In genomic region chr15:43534897-43535296, GRCh38 we compare ENCODE assay signal across 19 cellular contexts. TPM values are rescaled to one million over a fixed set of nuclear protein-coding genes. Genes with fewer than 3 reads are reported as not detected.
DNase-seq lines count a peak whose midpoint lies in the region; ATAC-seq, FAIRE-seq and TF ChIP-seq lines count a peak whose summit lies in the region.
"Had no signal": no experiment of that assay in that cellular context is flagged by ENCODE, and none has a peak within 500 bp of the region (broad histone marks: within the 10 kb centered on the region; RNA-seq: fewer than 3 reads in every experiment).

No MANE protein-coding gene starts in this region.

- WGBS in trophoblast cell (ENCODE audit: extremely low coverage, insufficient coverage, insufficient read length), result no CpG with 5 or more reads among the region's 3 CpGs

- CTCF ChIA-PET in PC-3 (lab: Charles Lee), result no interaction called here

- H3K23ac ChIP-seq in trophoblast cell (ENCODE audit: low read length), result no peak overlapping the region

- no peaks in the 10 kb centered on the region for H3K9me2 ChIP-seq in PC-3 (replicated peaks; ENCODE audit: low read length)

- no TSS peak for BruUV-seq in PC-3 (replicated peaks; lab: Mats Ljungman, UMichigan)

- no peak overlapping the region for H4K91ac ChIP-seq in trophoblast cell (ENCODE audit: low read depth, low read length)

- peak; percentile 79 for DNase-seq in RCC 7860 (ENCODE audit: low spot score)
- no peak for DNase-seq in trophoblast cell
- DNase-seq in DMS53 treated with DMSO at 0.1 percent for 48 hours (lab: John Stamatoyannopoulos, UW; ENCODE audit: unreplicated experiment), result no peak
- no peak for DNase-seq in stimulated activated CD4-positive, alpha-beta T cell treated with anti-CD3 and anti-CD28 coated beads, Interleukin-1b, Interleukin-23, amount 100 ng/mL, for 48 hours
- no peak for DNase-seq in PC-3
- DNase-seq: AML-193; C1 segment of cervical spinal cord; CD4-positive, alpha-beta T cell; DMS79 treated with DMSO at 0.1 percent for 48 hours; EL had no signal

- H3K27ac ChIP-seq in BLaER1 treated with 17β-estradiol and CSF1 and Interleukin-3, amounts not matched to agents 10 nM and 100 nM, result 0 out of 22 replicates have a peak overlapping the region, but pooled peaks of 1 of the 11 experiments have one; percentile 9
- H3K27ac ChIP-seq in trophoblast cell (ENCODE audit: low read depth, low read length) (no peak overlapping the region), PC-3 (ENCODE audit: low read length) (no peak overlapping the region)
- H3K27ac ChIP-seq: A549, HL-60 had no signal

- POLR2A ChIA-PET in PC-3 (lab: Charles Lee; ENCODE audit: unreplicated experiment), result no interaction called here

- H3K4me1 ChIP-seq in BLaER1 treated with 17β-estradiol and CSF1 and Interleukin-3, amounts not matched to agents 10 nM and 100 nM, result peaks cover 0 to 11% (median 8%) of the 10 kb centered on the region in 10 experiments; a peak in 12 of 20 replicates
- H3K4me1 ChIP-seq in trophoblast cell (ENCODE audit: control insufficient read depth in 1 of 2, insufficient read depth in 2 of 2, low read length in 2 of 2) (no peaks in the 10 kb centered on the region), PC-3 (ENCODE audit: insufficient read depth, low read length) (no peaks in the 10 kb centered on the region)
- H3K4me1 ChIP-seq: A549, HAP-1 had no signal

- H3K79me2 ChIP-seq in trophoblast cell (ENCODE audit: control insufficient read depth, insufficient read depth, low read length, poor library complexity) (no peaks in the 10 kb centered on the region), PC-3 (ENCODE audit: low read length) (no peaks in the 10 kb centered on the region)

- peak overlapping the region in 7 of 11 experiments; percentile 20 to 59 (median 42); a peak in 12 of 22 replicates for H3K4me2 ChIP-seq in BLaER1 treated with 17β-estradiol and CSF1 and Interleukin-3, amounts not matched to agents 10 nM and 100 nM
- H3K4me2 ChIP-seq in trophoblast cell (ENCODE audit: low read length), result no peak overlapping the region
- H3K4me2 ChIP-seq in PC-3 (ENCODE audit: low read length), result no peak overlapping the region
- H3K4me2 ChIP-seq: A549 had no signal

- ATAC-seq in HG03571 (IDR thresholded peaks at IDR 0.05; ENCODE audit: unreplicated experiment) (no peak), PC-3 (no peak)
- ATAC-seq: A549, K562 had no signal

- H2AFZ ChIP-seq in trophoblast cell (ENCODE audit: insufficient read depth, low read length, poor library complexity), result no peak overlapping the region
- no peak overlapping the region for H2AFZ ChIP-seq in PC-3 (ENCODE audit: low read length)

- H4K20me1 ChIP-seq in BLaER1 treated with 17β-estradiol and CSF1 and Interleukin-3, amounts not matched to agents 10 nM and 100 nM, result no peaks in the 10 kb centered on the region; a peak in 1 of 22 replicates
- H4K20me1 ChIP-seq in PC-3 (ENCODE audit: low read length), result no peaks in the 10 kb centered on the region

- FAIRE-seq in RCC 7860 (lab: Jason Lieb, UNC), result peak; percentile 79
- FAIRE-seq: A549, G401.6, GM12891, H1, K562 had no signal

- no peak overlapping the region for H2BK12ac ChIP-seq in trophoblast cell (ENCODE audit: low read length)

- no peak overlapping the region for H3K4ac ChIP-seq in trophoblast cell (ENCODE audit: low read depth, low read length)

- no peak overlapping the region for H2AK5ac ChIP-seq in trophoblast cell (ENCODE audit: low read length)

- H3K27me3 ChIP-seq in BLaER1 treated with 17β-estradiol and CSF1 and Interleukin-3, amounts not matched to agents 10 nM and 100 nM, result no peaks in the 10 kb centered on the region
- no peaks in the 10 kb centered on the region for H3K27me3 ChIP-seq in trophoblast cell (ENCODE audit: insufficient read depth, low read length)
- H3K27me3 ChIP-seq in PC-3 (ENCODE audit: low read length), result no peaks in the 10 kb centered on the region

- intact Hi-C loops in PC-3 (cut with micrococcal nuclease), result no loop called here

- peaks cover 25 to 68% (median 40%) of the 10 kb centered on the region in 11 experiments; a peak in 21 of 22 replicates for H3K36me3 ChIP-seq in BLaER1 treated with 17β-estradiol and CSF1 and Interleukin-3, amounts not matched to agents 10 nM and 100 nM
- H3K36me3 ChIP-seq in trophoblast cell (ENCODE audit: control insufficient read depth in 1 of 2, insufficient read depth in 2 of 2, low read length in 2 of 2) (peaks cover 3 to 8% of the 10 kb centered on the region in 2 experiments), PC-3 (ENCODE audit: low read depth, low read length) (peaks cover 12% of the 10 kb centered on the region; the same call in 1 of the 2 replicates)

- H3K9ac ChIP-seq in BLaER1 treated with 17β-estradiol and CSF1 and Interleukin-3, amounts not matched to agents 10 nM and 100 nM, result no peak overlapping the region
- no peak overlapping the region for H3K9ac ChIP-seq in trophoblast cell (ENCODE audit: low read length)
- H3K9ac ChIP-seq in PC-3 (ENCODE audit: low read length), result no peak overlapping the region

- no peak overlapping the region for H3K4me3 ChIP-seq in BLaER1 treated with 17β-estradiol and CSF1 and Interleukin-3, amounts not matched to agents 10 nM and 100 nM
- H3K4me3 ChIP-seq in trophoblast cell (ENCODE audit: low read depth, low read length) (peak overlapping the region; percentile 20), PC-3 (ENCODE audit: low read length) (no peak overlapping the region)
- H3K4me3 ChIP-seq: A549, HAP-1, K562 had no signal

- H4K12ac ChIP-seq in trophoblast cell (ENCODE audit: low read depth, low read length), result no peak overlapping the region

- no peaks in the 10 kb centered on the region for H3F3A ChIP-seq in PC-3 (ENCODE audit: low read length, unreplicated experiment)

- no peaks in the 10 kb centered on the region for H3K9me3 ChIP-seq in BLaER1 treated with 17β-estradiol and CSF1 and Interleukin-3, amounts not matched to agents 10 nM and 100 nM (replicated peaks in 1 of 11)
- H3K9me3 ChIP-seq in trophoblast cell (ENCODE audit: insufficient read depth, low read depth, low read length), result no peaks in the 10 kb centered on the region
- no peaks in the 10 kb centered on the region for H3K9me3 ChIP-seq in PC-3 (ENCODE audit: low read length)
- H3K9me3 ChIP-seq: A549, HAP-1 had no signal

- H4K8ac ChIP-seq in trophoblast cell (ENCODE audit: low read depth, low read length), result no peak overlapping the region

- no peak overlapping the region for H3K14ac ChIP-seq in trophoblast cell (ENCODE audit: low read length)

- H3K79me1 ChIP-seq in trophoblast cell (ENCODE audit: low read length), result no peaks in the 10 kb centered on the region

- H2BK5ac ChIP-seq in trophoblast cell (ENCODE audit: low read depth, low read length, poor library complexity), result no peak overlapping the region

- no peak overlapping the region for H3K18ac ChIP-seq in trophoblast cell (ENCODE audit: low read length)

- TF ChIP-seq CTCF in PC-3 (conservative IDR thresholded peaks at IDR 0.05; ENCODE audit: low read depth, low read length), result no peak

- H2BK120ac ChIP-seq in trophoblast cell (ENCODE audit: insufficient read depth, low read length, poor library complexity), result no peak overlapping the region

RNA-seq across cellular contexts. Expression of gene MAP1A, which starts 17.5 kb away (rescaled TPM):
- 4.6 and 5.0 TPM in 2 replicates for polyA plus RNA-seq in trophoblast cell (2013)
- total RNA-seq in PC-3 (2014; rRNA removed), result 1.0 and 1.8 TPM in 2 replicates

RNA-seq across cellular contexts. Expression of gene TP53BP1, which starts 41.9 kb away (rescaled TPM):
- polyA plus RNA-seq in trophoblast cell (2013), result 22.8 TPM in 2 replicates
- 51.8 and 55.7 TPM in 2 replicates for total RNA-seq in PC-3 (2014; rRNA removed)

RNA-seq across cellular contexts. Expression of gene PPIP5K1, which starts 55.1 kb away (rescaled TPM):
- polyA plus RNA-seq in trophoblast cell (2013), result 9.5 and 9.8 TPM in 2 replicates
- 19.8 and 24.9 TPM in 2 replicates for total RNA-seq in PC-3 (2014; rRNA removed)

RNA-seq across cellular contexts. Expression of gene CKMT1B, which starts 58.9 kb away (rescaled TPM):
- 48.8 TPM in 2 replicates for polyA plus RNA-seq in trophoblast cell (2013)
- 6.1 and 8.7 TPM in 2 replicates for total RNA-seq in PC-3 (2014; rRNA removed)
- total RNA-seq: CD4-positive, alpha-beta T cell had no signal

Comparison
In these comparisons a context has a peak if more than half of its experiments do, and no peak if none do; other contexts are left out.
1. H3K4me2 ChIP-seq: peak in BLaER1 treated with 17β-estradiol and CSF1 and Interleukin-3, amounts not matched to agents 10 nM and 100 nM (7 of 11); none in trophoblast cell (single experiment) and PC-3 (single experiment).